Comparison of ENCODE assay signal across 28 cellular contexts in the genomic region with DNA sequence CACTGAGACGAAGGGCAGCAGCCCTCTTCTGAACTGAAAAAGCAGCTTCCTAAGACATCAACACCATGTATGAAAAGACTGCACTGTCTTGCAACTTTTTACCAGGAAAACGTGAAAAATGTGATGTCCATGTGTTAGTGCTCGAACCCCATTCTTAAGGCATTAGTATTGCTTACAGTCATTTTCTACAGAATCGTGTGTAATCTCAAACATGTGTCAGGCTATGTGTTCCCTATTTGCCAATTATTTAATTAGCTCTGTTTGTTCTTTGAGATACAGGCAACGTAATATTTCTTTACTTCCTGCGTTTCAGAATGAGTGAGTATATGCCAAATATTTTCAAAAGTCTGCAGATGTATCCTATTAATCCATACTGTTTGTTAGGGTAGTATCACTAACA.
DNase-seq lines count a peak whose midpoint lies in the region; ATAC-seq and TF ChIP-seq lines count a peak whose summit lies in the region.
"Had no signal": no experiment of that assay in that cellular context is flagged by ENCODE, and none has a peak within 500 bp of the region (broad histone marks: within the 10 kb centered on the region; RNA-seq: fewer than 3 reads in every experiment).

No MANE protein-coding gene starts in this region.

- no peak overlapping the region for H2AFZ ChIP-seq in OCI-LY3 (ENCODE audit: low read depth, low read length)

- no peak for TF ChIP-seq CTCF in OCI-LY3 (IDR thresholded peaks at IDR 0.05; ENCODE audit: low read depth, low read length)
- TF ChIP-seq CTCF in fibroblast of mammary gland (conservative IDR thresholded peaks at IDR 0.05; ENCODE audit: control insufficient read depth, insufficient read depth, low read depth, low read length): no peak

- H3K9ac ChIP-seq in OCI-LY3 (ENCODE audit: low read length) (peak overlapping the region; percentile 72), subcutaneous abdominal adipose tissue (ENCODE audit: low read length in 5 of 5) (no peak overlapping the region)

- H4K20me1 ChIP-seq in OCI-LY3 (ENCODE audit: insufficient read depth, low read length): no peaks in the 10 kb centered on the region

- H3K27me3 ChIP-seq in OCI-LY3 (ENCODE audit: low read depth, low read length) (no peaks in the 10 kb centered on the region), subcutaneous abdominal adipose tissue (ENCODE audit: control insufficient read depth in 5 of 5, insufficient read depth in 4 of 5, low read length in 5 of 5) (no peaks in the 10 kb centered on the region)
- H3K27me3 ChIP-seq: adrenal gland, BE2C, esophagus squamous epithelium, heart left ventricle, vagina had no signal

- H3K4me1 ChIP-seq in OCI-LY3 (ENCODE audit: low read length) (peaks cover 78% of the 10 kb centered on the region), subcutaneous abdominal adipose tissue (ENCODE audit: control insufficient read depth in 5 of 5, insufficient read depth in 5 of 5, low read length in 5 of 5) (peaks cover 6 to 46% (median 18%) of the 10 kb centered on the region in 5 donors)
- H3K4me1 ChIP-seq: BE2C had no signal

- H3K4me3 ChIP-seq in OCI-LY3 (ENCODE audit: low read length): peak overlapping the region; percentile 18; the same call in 1 of the 2 replicates
- no peak overlapping the region for H3K4me3 ChIP-seq in fibroblast of mammary gland (ENCODE audit: control insufficient read depth, low read depth, low read length)
- no peak overlapping the region for H3K4me3 ChIP-seq in subcutaneous abdominal adipose tissue (ENCODE audit: low read depth in 1 of 5, low read length in 5 of 5)
- H3K4me3 ChIP-seq: adrenal gland, esophagus squamous epithelium, heart left ventricle, thoracic aorta, vagina had no signal

- H3K36me3 ChIP-seq in OCI-LY3 (replicated peaks; ENCODE audit: low read depth, low read length) (peaks cover 78% of the 10 kb centered on the region), subcutaneous abdominal adipose tissue (ENCODE audit: control insufficient read depth in 5 of 5, insufficient read depth in 5 of 5, low read length in 5 of 5) (peaks cover 29 to 58% (median 37%) of the 10 kb centered on the region in 5 donors)

- no peaks in the 10 kb centered on the region for H3K9me3 ChIP-seq in OCI-LY3 (ENCODE audit: insufficient read depth, low read length)
- H3K9me3 ChIP-seq in subcutaneous abdominal adipose tissue (ENCODE audit: control insufficient read depth in 5 of 5, low read length in 5 of 5): no peaks in the 10 kb centered on the region
- H3K9me3 ChIP-seq: adrenal gland, BE2C, esophagus squamous epithelium, heart left ventricle, thoracic aorta, vagina had no signal

- peak; percentile 22 for DNase-seq in ELR (ENCODE audit: low read depth)
- DNase-seq in fibroblast of mammary gland (ENCODE audit: low read depth): peak; percentile 77
- DNase-seq in stimulated activated CD4-positive, alpha-beta T cell treated with anti-CD3 and anti-CD28 coated beads, Interleukin-15, amount 100 ng/mL, for 24 hours: no peak
- DNase-seq in AML-193 (lab: John Stamatoyannopoulos, UW): no peak
- DNase-seq in stimulated activated naive CD8-positive, alpha-beta T cell treated with anti-CD3 and anti-CD28 coated beads, Interleukin-15, Interleukin-2, amounts not matched to agents 100 U/mL and 50 U/mL, for 24 hours: no peak
- DNase-seq: activated CD4-positive, alpha-beta T cell treated with anti-CD3 and anti-CD28 coated beads, Interleukin-2, amount 10 ng/mL, durations not matched to agents 24 days and 14 days; activated naive CD4-positive, alpha-beta T cell treated with Interleukin-2 at 50 U/mL for 16 hours; activated T-cell treated with anti-CD3 and anti-CD28 coated beads, Interleukin-2, amount 50 U/mL, for 4 hours; adrenal gland; BE2C; effector memory CD4-positive, alpha-beta T cell; esophagus squamous epithelium; heart left ventricle; IMR-90; mesendoderm; naive thymus-derived CD4-positive, alpha-beta T cell; NCI-H2081 treated with DMSO at 0.1 percent for 48 hours; NCI-H345; NCI-H748 treated with DMSO at 0.1 percent for 48 hours; nucleus accumbens; OCI-M1; stimulated activated CD4-positive, alpha-beta T cell treated with anti-CD3 and anti-CD28 coated beads, Interleukin-2, amount 100 ng/mL, for 48 hours had no signal

- no peak for ATAC-seq in stimulated activated naive CD8-positive, alpha-beta T cell treated with anti-CD3 and anti-CD28 coated beads, Interleukin-15, Interleukin-2, amounts not matched to agents 100 U/mL and 50 U/mL, for 24 hours
- ATAC-seq: activated T-cell treated with anti-CD3 and anti-CD28 coated beads, Interleukin-2, amount 50 U/mL, for 4 hours; heart left ventricle; naive thymus-derived CD4-positive, alpha-beta T cell; stimulated activated effector memory CD8-positive, alpha-beta T cell treated with anti-CD3 and anti-CD28 coated beads, Interleukin-12 subunit alpha, Interleukin-12 subunit beta, amount 100 ng/mL, for 72 hours had no signal

- peaks cover 78% of the 10 kb centered on the region for H3K79me2 ChIP-seq in OCI-LY3 (ENCODE audit: low read length)

- H3K27ac ChIP-seq in OCI-LY3 (ENCODE audit: low read length): peak overlapping the region; percentile 92
- peak overlapping the region; percentile 2 for H3K27ac ChIP-seq in subcutaneous abdominal adipose tissue (ENCODE audit: low read depth, low read length)
- H3K27ac ChIP-seq: esophagus squamous epithelium, thoracic aorta, VCaP had no signal

- H3K4me2 ChIP-seq in OCI-LY3 (ENCODE audit: low read length): peak overlapping the region; percentile 60

Comparison
In these comparisons a context has a peak if more than half of its experiments do, and no peak if none do; other contexts are left out.
1. DNase-seq: peak in ELR (single experiment) and fibroblast of mammary gland (single experiment); none in stimulated activated CD4-positive, alpha-beta T cell treated with anti-CD3 and anti-CD28 coated beads, Interleukin-15, amount 100 ng/mL, for 24 hours (single experiment), AML-193 (0 of 2) and stimulated activated naive CD8-positive, alpha-beta T cell treated with anti-CD3 and anti-CD28 coated beads, Interleukin-15, Interleukin-2, amounts not matched to agents 100 U/mL and 50 U/mL, for 24 hours (single experiment).